In the genomic region with DNA sequence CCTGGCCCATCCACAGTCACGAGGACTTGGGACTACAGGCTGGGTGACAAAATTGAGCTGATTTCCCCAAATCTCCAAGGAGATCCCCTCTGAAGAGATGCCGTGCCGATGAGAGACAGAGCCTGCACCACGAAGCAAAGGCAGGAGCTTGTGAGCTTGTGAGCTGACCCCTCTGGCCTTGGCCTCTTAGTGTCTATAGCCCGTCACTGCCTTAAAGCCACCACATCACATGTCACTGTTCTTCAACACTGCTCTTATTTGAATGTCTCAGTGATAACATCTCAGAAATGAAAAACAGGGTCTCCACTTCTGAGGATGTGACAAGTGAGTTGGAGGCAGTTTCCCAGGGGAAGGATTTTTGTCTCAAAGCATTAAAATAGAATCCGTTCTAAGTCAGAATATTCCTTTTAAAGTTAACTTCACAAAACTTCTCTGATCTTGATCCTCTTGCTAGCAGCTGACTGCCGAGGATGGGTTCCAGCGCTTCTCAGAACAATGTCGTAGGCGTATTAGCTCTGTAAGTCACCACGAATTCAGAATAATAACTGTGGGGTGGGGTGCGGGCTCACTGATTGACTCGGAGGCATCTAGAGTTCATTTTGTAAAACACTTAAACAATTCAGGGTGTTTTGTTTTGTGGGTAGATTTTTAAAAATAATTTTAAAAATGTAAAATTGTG, we compare ENCODE assay signal across 8 cellular contexts. TPM values are rescaled to one million over a fixed set of nuclear protein-coding genes. Genes with fewer than 3 reads are reported as not detected.
DNase-seq lines count a peak whose midpoint lies in the region; ATAC-seq and TF ChIP-seq lines count a peak whose summit lies in the region.

No MANE protein-coding gene starts in this region.

- TF ChIP-seq CTCF in stomach (IDR thresholded peaks at IDR 0.05) = no peak

- H3K4me1 Mint-ChIP-seq in CD4-positive, alpha-beta memory T cell = peaks cover 77 to 96% (median 87%) of the 10 kb centered on the region in 4 donors
- peaks cover 68% of the 10 kb centered on the region for H3K4me1 Mint-ChIP-seq in activated T-helper 17 cell treated with anti-CD3 and anti-CD28 coated beads, Interleukin-2, amount 50 U/mL, for 72 hours
- peaks cover 60% of the 10 kb centered on the region for H3K4me1 Mint-ChIP-seq in memory B cell

- intact Hi-C loops in CD4-positive, alpha-beta memory T cell (cut with micrococcal nuclease) = loop anchor here (2.0 to 10.0 kb wide), 2 partner anchors 17 to 189 kb away; a partner anchor contains a TSS
- intact Hi-C loops in stomach (cut with DNase I; ENCODE audit: low total_unique reads) = no loop called here

- CTCF ChIA-PET in CD4-positive, alpha-beta memory T cell (lab: Charles Lee; ENCODE audit: partially characterized antibody) = interaction anchor here (1.0 to 1.7 kb wide), 4 partner anchors 12 to 37 kb away, joined by 3 to 10 read pairs (median 7); a partner anchor contains a TSS

- H3K36me3 Mint-ChIP-seq in CD4-positive, alpha-beta memory T cell = peaks cover 0 to 23% of the 10 kb centered on the region in 2 donors
- H3K36me3 Mint-ChIP-seq in activated T-helper 17 cell treated with anti-CD3 and anti-CD28 coated beads, Interleukin-2, amount 50 U/mL, for 72 hours (ENCODE audit: low read depth) = peaks cover 5% of the 10 kb centered on the region
- H3K36me3 Mint-ChIP-seq in memory B cell = peaks cover 8% of the 10 kb centered on the region

- no peaks in the 10 kb centered on the region for H3K27me3 Mint-ChIP-seq in CD4-positive, alpha-beta memory T cell
- H3K27me3 Mint-ChIP-seq in activated T-helper 17 cell treated with anti-CD3 and anti-CD28 coated beads, Interleukin-2, amount 50 U/mL, for 72 hours = no peaks in the 10 kb centered on the region
- no peaks in the 10 kb centered on the region for H3K27me3 Mint-ChIP-seq in memory B cell

- H3K27ac ChIP-seq in CD4-positive, alpha-beta memory T cell (ENCODE audit: low read depth, low read length) = peak overlapping the region; percentile 50
- peak overlapping the region in 4 of 5 donors; percentile 30 to 63 (median 47) for H3K27ac ChIP-seq in stomach

- peak overlapping the region; percentile 88 to 99 (median 94) for H3K27ac Mint-ChIP-seq in CD4-positive, alpha-beta memory T cell
- peak overlapping the region; percentile 93 for H3K27ac Mint-ChIP-seq in activated T-helper 17 cell treated with anti-CD3 and anti-CD28 coated beads, Interleukin-2, amount 50 U/mL, for 72 hours
- H3K27ac Mint-ChIP-seq in memory B cell = peak overlapping the region; percentile 85

- H3K9me3 ChIP-seq in CD4-positive, alpha-beta memory T cell (ENCODE audit: control insufficient read depth in 1 of 2, low read length in 2 of 2) = no peaks in the 10 kb centered on the region
- no peaks in the 10 kb centered on the region for H3K9me3 ChIP-seq in stomach

- peaks cover 93% of the 10 kb centered on the region for H3K4me1 ChIP-seq in CD4-positive, alpha-beta memory T cell (ENCODE audit: insufficient read depth, low read length)
- peaks cover 5 to 51% (median 39%) of the 10 kb centered on the region in 4 donors for H3K4me1 ChIP-seq in stomach

- no peaks in the 10 kb centered on the region for H3K36me3 ChIP-seq in CD4-positive, alpha-beta memory T cell (ENCODE audit: insufficient read depth, low read length)
- no peaks in the 10 kb centered on the region for H3K36me3 ChIP-seq in stomach

- H3K4me3 ChIP-seq in CD4-positive, alpha-beta memory T cell (ENCODE audit: low read length in 2 of 2) = peak overlapping the region in 1 of 2 donors; percentile 32
- H3K4me3 ChIP-seq in stomach = peak overlapping the region in 1 of 4 donors; percentile 2

- no peaks in the 10 kb centered on the region for H3K27me3 ChIP-seq in CD4-positive, alpha-beta memory T cell (ENCODE audit: insufficient read depth, low read length)
- H3K27me3 ChIP-seq in stomach = no peaks in the 10 kb centered on the region

- TF ChIP-seq EP300 in stomach (IDR thresholded peaks at IDR 0.05) = no peak

- ATAC-seq in HG03280 (IDR thresholded peaks at IDR 0.05; ENCODE audit: unreplicated experiment) = peak; percentile 55
- ATAC-seq in activated T-helper 17 cell treated with anti-CD3 and anti-CD28 coated beads, Interleukin-2, amount 50 U/mL, for 72 hours (replicated peaks) = peak; percentile 82
- peak; percentile 26 for ATAC-seq in memory B cell (ENCODE audit: low read depth)
- ATAC-seq in HG03469 (IDR thresholded peaks at IDR 0.05; ENCODE audit: unreplicated experiment) = no peak
- no peak for ATAC-seq in HG03571 (IDR thresholded peaks at IDR 0.05; ENCODE audit: unreplicated experiment)

- peak; percentile 29 to 76 (median 42) for DNase-seq in CD4-positive, alpha-beta memory T cell
- DNase-seq in memory B cell (ENCODE audit: low spot score in 2 of 2) (no peak), stomach (no peak), GM19238 (ENCODE audit: insufficient read length, low spot score) (no peak)

- peaks cover 0 to 2% (median 0%) of the 10 kb centered on the region in 8 donors for H3K9me3 Mint-ChIP-seq in CD4-positive, alpha-beta memory T cell
- no peaks in the 10 kb centered on the region for H3K9me3 Mint-ChIP-seq in activated T-helper 17 cell treated with anti-CD3 and anti-CD28 coated beads, Interleukin-2, amount 50 U/mL, for 72 hours
- H3K9me3 Mint-ChIP-seq in memory B cell = no peaks in the 10 kb centered on the region

- TF ChIP-seq POLR2A in stomach (IDR thresholded peaks at IDR 0.05) = no peak

- WGBS in stomach, 5 donors = 62 to 81% (median 74%) methylated on average over 13 of the region's 13 CpGs

- H3K4me3 Mint-ChIP-seq in CD4-positive, alpha-beta memory T cell = peak overlapping the region; percentile 66 to 94 (median 84)
- H3K4me3 Mint-ChIP-seq in activated T-helper 17 cell treated with anti-CD3 and anti-CD28 coated beads, Interleukin-2, amount 50 U/mL, for 72 hours = peak overlapping the region; percentile 79
- peak overlapping the region; percentile 64 for H3K4me3 Mint-ChIP-seq in memory B cell

- POLR2A ChIA-PET in CD4-positive, alpha-beta memory T cell (lab: Charles Lee; ENCODE audit: partially characterized antibody) = interaction anchor here (0.8 to 6.1 kb wide), 10 partner anchors 9 to 226 kb away, joined by 3 to 71 read pairs (median 6); a partner anchor contains a TSS

RNA-seq across cellular contexts. Expression of a gene that starts 37.5 kb away (rescaled TPM):
- 10 to 100 TPM; 55.1 to 55.8 TPM for total RNA-seq in CD4-positive, alpha-beta memory T cell
- 10 to 100 TPM; 63.8 to 64.6 TPM for polyA plus RNA-seq in CD4-positive, alpha-beta memory T cell
- 10 to 100 TPM; 36.2 to 61.7 TPM for total RNA-seq in activated T-helper 17 cell treated with anti-CD3 and anti-CD28 coated beads, Interleukin-2, amount 50 U/mL, for 72 hours
- 100 to 1,000 TPM in 1 of 5 donors, 10 to 100 TPM in 3, 1 to 10 TPM in 1; 9.7 to 192 (median 30.1) TPM for total RNA-seq in stomach
- polyA plus RNA-seq in stomach = 1 to 10 TPM; 2.3 to 5.5 (median 3.1) TPM

Comparison
In these comparisons a context has a peak if more than half of its experiments do, and no peak if none do; other contexts are left out.
1. DNase-seq: peak in CD4-positive, alpha-beta memory T cell (5 of 5); none in memory B cell (0 of 2), stomach (single experiment) and GM19238 (single experiment).
2. ATAC-seq: peak in HG03280 (single experiment), activated T-helper 17 cell treated with anti-CD3 and anti-CD28 coated beads, Interleukin-2, amount 50 U/mL, for 72 hours (single experiment) and memory B cell (single experiment); none in HG03469 (single experiment) and HG03571 (single experiment).
3. Peak in every context shown above with its lines, with median percentiles within 50 percentile points of each other: H3K27ac Mint-ChIP-seq and H3K4me3 Mint-ChIP-seq.